1 cellular context compared by ENCODE assay signal in genomic region chr6:34425132-34425497, GRCh38.
TF ChIP-seq lines count a peak whose summit lies in the region.

No MANE protein-coding gene starts in this region.

TF ChIP-seq in GM12878, 131 proteins besides CTCF, POLR2A, EP300 and RAD21:
- TF ChIP-seq PBX3 (IDR thresholded peaks at IDR 0.05; ENCODE audit: insufficient replicate concordance, low read depth, low read length) (no peak), SP1 (IDR thresholded peaks at IDR 0.05; ENCODE audit: low read depth, low read length) (no peak), BCL3 (IDR thresholded peaks at IDR 0.05; ENCODE audit: borderline replicate concordance, insufficient read depth, low read depth, low read length, poor library complexity, severe bottlenecking) (no peak), NBN (IDR thresholded peaks at IDR 0.05) (no peak), CHD2 (IDR thresholded peaks at IDR 0.05; ENCODE audit: borderline replicate concordance, low read depth, low read length) (no peak), FOXM1 (IDR thresholded peaks at IDR 0.05; ENCODE audit: low read depth, low read length) (no peak), CREM (IDR thresholded peaks at IDR 0.05; ENCODE audit: low read depth) (no peak), ZBTB40 (IDR thresholded peaks at IDR 0.05; ENCODE audit: borderline replicate concordance) (no peak)
